Comparison of ENCODE assay signal across 14 cellular contexts in the genomic region with DNA sequence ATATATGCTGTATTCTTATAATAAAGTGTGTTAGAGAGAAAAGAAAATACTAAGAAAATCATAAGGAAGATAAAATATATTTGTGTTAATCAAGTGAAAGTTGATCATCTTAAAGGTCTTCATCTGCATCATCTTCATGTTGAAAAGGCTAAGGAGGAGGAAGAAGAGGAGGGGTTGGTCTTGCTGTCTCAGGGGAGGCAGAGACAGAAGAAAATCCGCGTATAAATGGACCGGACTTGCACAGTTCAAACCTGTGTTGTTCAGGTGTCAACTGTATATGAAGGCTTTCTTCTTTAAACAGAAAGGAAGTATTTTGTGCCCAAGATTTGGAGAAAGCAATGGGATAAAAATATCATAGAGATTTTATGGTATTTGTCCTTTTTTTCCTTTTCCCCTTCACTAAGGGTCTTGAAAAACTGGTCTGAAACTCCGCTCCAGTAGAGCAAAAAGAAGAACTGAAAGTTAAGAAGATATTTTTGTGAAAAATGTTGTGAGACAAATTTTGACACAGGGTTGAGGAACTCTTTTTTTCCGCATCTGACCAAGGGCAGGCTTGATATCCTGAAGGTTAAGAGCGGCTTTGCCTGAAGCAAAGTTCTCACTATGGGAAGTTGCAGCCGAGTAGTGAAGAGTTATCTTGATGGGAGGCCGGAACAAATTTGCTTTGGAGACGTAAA.
A peak's percentile ranks its signal among the peaks of the same experiment; 100 is the strongest.
DNase-seq lines count a peak whose midpoint lies in the region; ATAC-seq lines count a peak whose summit lies in the region.
"Had no signal": no experiment of that assay in that cellular context is flagged by ENCODE, and none has a peak within 500 bp of the region (broad histone marks: within the 10 kb centered on the region; RNA-seq: fewer than 3 reads in every experiment).

No MANE protein-coding gene starts in this region.

- POLR2A ChIA-PET in activated CD4-positive, alpha-beta T cell treated with anti-CD3 and anti-CD28 coated beads, Interleukin-2, amount 10 ng/mL, durations not matched to agents 7 days and 5 days (lab: Charles Lee), result no interaction called here

- H3K27ac Mint-ChIP-seq in activated CD4-positive, alpha-beta T cell treated with anti-CD3 and anti-CD28 coated beads, Interleukin-2, amount 10 ng/mL, durations not matched to agents 7 days and 5 days, result no peak overlapping the region
- H3K27ac Mint-ChIP-seq: activated naive CD4-positive, alpha-beta T cell treated with anti-CD3 and anti-CD28 coated beads, Interleukin-2, amount 50 U/mL, for 72 hours had no signal

- H3K4me3 Mint-ChIP-seq in activated CD4-positive, alpha-beta T cell treated with anti-CD3 and anti-CD28 coated beads, Interleukin-2, amount 10 ng/mL, durations not matched to agents 7 days and 5 days, result no peak overlapping the region
- H3K4me3 Mint-ChIP-seq: central memory CD8-positive, alpha-beta T cell had no signal

- H3K4me1 Mint-ChIP-seq in activated CD4-positive, alpha-beta T cell treated with anti-CD3 and anti-CD28 coated beads, Interleukin-2, amount 10 ng/mL, durations not matched to agents 7 days and 5 days, result no peaks in the 10 kb centered on the region
- H3K4me1 Mint-ChIP-seq: central memory CD8-positive, alpha-beta T cell had no signal

- ATAC-seq in GM18502 (IDR thresholded peaks at IDR 0.05; ENCODE audit: poor library complexity, unreplicated experiment), result peak; percentile 72
- peak; percentile 51 for ATAC-seq in GM21367 (IDR thresholded peaks at IDR 0.05; ENCODE audit: unreplicated experiment)
- peak; percentile 65 for ATAC-seq in HG03039 (IDR thresholded peaks at IDR 0.05; ENCODE audit: unreplicated experiment)
- ATAC-seq: activated naive CD4-positive, alpha-beta T cell treated with anti-CD3 and anti-CD28 coated beads, Interleukin-2, amount 50 U/mL, for 72 hours had no signal

- CTCF ChIA-PET in activated CD4-positive, alpha-beta T cell treated with anti-CD3 and anti-CD28 coated beads, Interleukin-2, amount 10 ng/mL, durations not matched to agents 7 days and 5 days (lab: Charles Lee), result no interaction called here

- no peaks in the 10 kb centered on the region for H3K36me3 Mint-ChIP-seq in activated CD4-positive, alpha-beta T cell treated with anti-CD3 and anti-CD28 coated beads, Interleukin-2, amount 10 ng/mL, durations not matched to agents 7 days and 5 days (ENCODE audit: low read depth)
- H3K36me3 Mint-ChIP-seq: activated naive CD4-positive, alpha-beta T cell treated with anti-CD3 and anti-CD28 coated beads, Interleukin-2, amount 50 U/mL, for 72 hours had no signal

- peak; percentile 42 for DNase-seq in NOMO-1 treated with dmso at 0.1 percent for 144 hours (lab: John Stamatoyannopoulos, UW; ENCODE audit: unreplicated experiment)
- DNase-seq in NCI-H524 (lab: John Stamatoyannopoulos, UW), result no peak
- DNase-seq in activated CD4-positive, alpha-beta T cell treated with anti-CD3 and anti-CD28 coated beads, Interleukin-2, amount 10 ng/mL, durations not matched to agents 7 days and 5 days, result no peak
- no peak for DNase-seq in medulla oblongata (ENCODE audit: extremely low spot score)
- DNase-seq in pons (ENCODE audit: low spot score), result no peak
- DNase-seq: DMS53; head of caudate nucleus; stimulated activated CD4-positive, alpha-beta T cell treated with anti-CD3 and anti-CD28 coated beads, Interleukin-2, amount 100 ng/mL, for 48 hours; stimulated activated naive CD4-positive, alpha-beta T cell had no signal

- no peaks in the 10 kb centered on the region for H3K27me3 Mint-ChIP-seq in activated CD4-positive, alpha-beta T cell treated with anti-CD3 and anti-CD28 coated beads, Interleukin-2, amount 10 ng/mL, durations not matched to agents 7 days and 5 days

- H3K9me3 Mint-ChIP-seq in activated CD4-positive, alpha-beta T cell treated with anti-CD3 and anti-CD28 coated beads, Interleukin-2, amount 10 ng/mL, durations not matched to agents 7 days and 5 days, result no peaks in the 10 kb centered on the region
- H3K9me3 Mint-ChIP-seq: activated naive CD4-positive, alpha-beta T cell treated with anti-CD3 and anti-CD28 coated beads, Interleukin-2, amount 50 U/mL, for 72 hours; central memory CD8-positive, alpha-beta T cell had no signal
